ENCODE assay signal across 9 cellular contexts in the genomic region with DNA sequence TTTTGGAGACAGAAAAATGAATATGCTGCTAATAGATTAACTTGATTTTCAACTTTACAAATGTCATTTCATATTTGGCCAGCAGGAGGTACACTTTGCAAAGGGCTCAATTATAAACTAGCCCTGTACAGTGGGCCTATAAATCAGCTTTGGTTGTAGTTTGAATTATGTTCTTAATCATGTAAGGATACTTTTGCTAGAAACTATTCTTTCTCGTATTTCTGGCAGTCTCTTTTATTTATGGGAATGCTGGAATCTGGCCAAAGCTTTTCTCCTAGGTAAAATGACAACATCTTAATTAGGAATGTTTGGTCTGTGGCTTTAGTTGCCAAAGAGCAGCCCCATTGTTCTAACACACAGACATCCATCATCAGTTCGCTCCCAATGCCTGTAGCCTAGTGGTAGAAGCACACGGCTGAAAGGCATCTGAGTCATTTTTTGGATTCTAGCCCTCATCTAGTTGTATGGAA.
DNase-seq lines count a peak whose midpoint lies in the region; ATAC-seq, FAIRE-seq and TF ChIP-seq lines count a peak whose summit lies in the region.
"Had no signal": no experiment of that assay in that cellular context is flagged by ENCODE, and none has a peak within 500 bp of the region (broad histone marks: within the 10 kb centered on the region; RNA-seq: fewer than 3 reads in every experiment).

No MANE protein-coding gene starts in this region.

- POLR2A ChIA-PET in GM12878 (lab: Charles Lee) = no interaction called here

- TF ChIP-seq POLR2A in GM12878 (IDR thresholded peaks at IDR 0.05; ENCODE audit: low read depth, low read length) = no peak

- H3K27ac ChIP-seq in GM12878 (ENCODE audit: control insufficient read depth, insufficient read depth) (no peak overlapping the region), neural cell (ENCODE audit: low read length) (no peak overlapping the region)
- H3K27ac ChIP-seq: neutrophil had no signal

- H3K9ac ChIP-seq in GM12878 (ENCODE audit: control insufficient read depth, insufficient read depth, low read length) = no peak overlapping the region
- H3K9ac ChIP-seq in neural cell (ENCODE audit: low read length) = no peak overlapping the region

- H3K79me2 ChIP-seq in GM12878 (ENCODE audit: control insufficient read depth, insufficient read depth, low read length) (no peaks in the 10 kb centered on the region), neural cell (replicated peaks; ENCODE audit: insufficient read depth, low read length) (no peaks in the 10 kb centered on the region)

- ATAC-seq in GM12878 (peak; percentile 66), GM21367 (IDR thresholded peaks at IDR 0.05; ENCODE audit: unreplicated experiment) (no peak), Right ventricle myocardium superior (ENCODE audit: poor library complexity) (no peak)

- H2AFZ ChIP-seq in GM12878 (ENCODE audit: control insufficient read depth, low read depth, low read length) = no peak overlapping the region
- no peak overlapping the region for H2AFZ ChIP-seq in neural cell (ENCODE audit: low read depth, low read length)

- H3K9me3 ChIP-seq in GM12878 (replicated peaks; ENCODE audit: control insufficient read depth, insufficient read depth, low read length) (no peaks in the 10 kb centered on the region; the same call in 2 of the 3 replicates), neural cell (ENCODE audit: low read length) (no peaks in the 10 kb centered on the region)
- H3K9me3 ChIP-seq: neutrophil had no signal

- H4K20me1 ChIP-seq in GM12878 (ENCODE audit: control insufficient read depth, insufficient read depth) = no peaks in the 10 kb centered on the region
- H4K20me1 ChIP-seq in neural cell (ENCODE audit: insufficient read depth) = no peaks in the 10 kb centered on the region

- H3K4me3 ChIP-seq in GM12865 (ENCODE audit: low read depth, low read length) (no peak overlapping the region), GM12878 (no peak overlapping the region), neural cell (ENCODE audit: low read length) (no peak overlapping the region)

- no peaks in the 10 kb centered on the region for H3K9me2 ChIP-seq in neural cell (ENCODE audit: insufficient read depth, low read length)

- SMC1A ChIA-PET in GM12878 (lab: Charles Lee; ENCODE audit: uncharacterized antibody, unreplicated experiment) = interaction anchor here (0.7 to 1.1 kb wide), 2 partner anchors 10 to 607 kb away, joined by 3 read pairs; no protein-coding TSS in a partner anchor

- in situ Hi-C loops in GM12878 (cut with MboI) = no loop called here

- no peaks in the 10 kb centered on the region for H3F3A ChIP-seq in neural cell (ENCODE audit: insufficient read depth, low read length, poor library complexity, severe bottlenecking)

- no peak for FAIRE-seq in GM12878 (lab: Jason Lieb, UNC)

- H3K4me2 ChIP-seq in GM12878 (ENCODE audit: control insufficient read depth, insufficient read depth) (no peak overlapping the region), neural cell (ENCODE audit: low read length) (no peak overlapping the region)

- H3K4me1 ChIP-seq in GM12878 (ENCODE audit: control insufficient read depth, insufficient read depth, low read length) = no peaks in the 10 kb centered on the region

- no TSS peak for BruUV-seq in GM12878 (replicated peaks; lab: Mats Ljungman, UMichigan)

- TF ChIP-seq CTCF in GM12865 (IDR thresholded peaks at IDR 0.05; ENCODE audit: insufficient read depth, low read depth, low read length, missing control alignments) = peak; percentile 21
- TF ChIP-seq CTCF in GM12878 (IDR thresholded peaks at IDR 0.05 in 2 of 3, conservative IDR thresholded peaks at IDR 0.05 in 1 of 3; ENCODE audit: control insufficient read depth in 2 of 3, extremely low read depth in 1 of 3, insufficient read depth in 1 of 3, low read depth in 3 of 3, low read length in 3 of 3) = peak in 1 of 3 experiments; percentile 27; a peak in 2 of 6 replicates
- TF ChIP-seq CTCF in neural cell (IDR thresholded peaks at IDR 0.05; ENCODE audit: poor library complexity, severe bottlenecking) = peak; percentile 50

- intact Hi-C loops in GM12878 (cut with micrococcal nuclease; ENCODE audit: unreplicated experiment) (loop anchor here (5.0 kb wide), 1 partner anchor 606 kb away; no protein-coding TSS in a partner anchor), Right ventricle myocardium superior (cut with DNase I) (no loop called here)

- H3K36me3 ChIP-seq in GM12878 (ENCODE audit: control insufficient read depth in 2 of 2, insufficient read depth in 2 of 2, low read length in 1 of 2) (no peaks in the 10 kb centered on the region), neural cell (ENCODE audit: insufficient read depth, low read length) (no peaks in the 10 kb centered on the region)
- H3K36me3 ChIP-seq: neutrophil had no signal

- CTCF ChIA-PET in GM12878 (lab: Yijun Ruan, JAX) = interaction anchor here (1.0 to 2.4 kb wide), 4 partner anchors 16 to 608 kb away, joined by 3 to 14 read pairs (median 4); no protein-coding TSS in a partner anchor

- TF ChIP-seq EP300 in GM12878 (IDR thresholded peaks at IDR 0.05; ENCODE audit: borderline replicate concordance in 1 of 2, control insufficient read depth in 1 of 2, low read depth in 2 of 2, low read length in 2 of 2) = no peak
- TF ChIP-seq EP300 in neural cell (conservative IDR thresholded peaks at IDR 0.05; ENCODE audit: poor library complexity, severe bottlenecking) = no peak

- RAD21 ChIA-PET in GM12878 (lab: Charles Lee; ENCODE audit: unreplicated experiment) = interaction anchor here (0.9 kb wide), 1 partner anchor 742 kb away, joined by 3 read pairs; no protein-coding TSS in a partner anchor

- TF ChIP-seq RAD21 in GM12878 (IDR thresholded peaks at IDR 0.05; ENCODE audit: insufficient read depth, low read depth, low read length) = 0 out of 2 replicates have a peak, but pooled peaks have one; percentile 26
- peak; percentile 32 for TF ChIP-seq RAD21 in neural cell (conservative IDR thresholded peaks at IDR 0.05)

- DNase-seq in GM12865 (ENCODE audit: low read depth) = peak; percentile 1
- DNase-seq in NCI-H146 (lab: John Stamatoyannopoulos, UW) = peak; percentile 34
- DNase-seq in GM12878 (ENCODE audit: low read depth, low spot score) = no peak
- DNase-seq in activated naive CD4-positive, alpha-beta T cell treated with Interleukin-2 at 50 U/mL for 16 hours = no peak
- no peak for DNase-seq in Right ventricle myocardium superior
- DNase-seq in GM19238 (ENCODE audit: insufficient read length, low spot score) = no peak

- H3K27me3 ChIP-seq in GM12878 (replicated peaks in 1 of 2; ENCODE audit: control insufficient read depth in 2 of 2, insufficient read depth in 2 of 2, low read length in 1 of 2) (no peaks in the 10 kb centered on the region), neural cell (ENCODE audit: insufficient read depth, low read depth, low read length) (no peaks in the 10 kb centered on the region)
- H3K27me3 ChIP-seq: neutrophil had no signal

- 3% methylated on average over 3 of the region's 3 CpGs for WGBS in GM12878 (ENCODE audit: insufficient coverage, insufficient replicate concordance, low lambda C conversion rate, missing lambda C conversion rate)

TF ChIP-seq in GM12878, 131 proteins besides CTCF, POLR2A, EP300 and RAD21:
- no peak for TF ChIP-seq IRF4 (IDR thresholded peaks at IDR 0.05; ENCODE audit: low read depth, low read length)
- no peak for TF ChIP-seq EZH2 (IDR thresholded peaks at IDR 0.05; ENCODE audit: borderline replicate concordance, control insufficient read depth, low read depth, low read length)
- TF ChIP-seq FOXM1 (IDR thresholded peaks at IDR 0.05; ENCODE audit: low read depth, low read length) = no peak
- TF ChIP-seq SMC3 (IDR thresholded peaks at IDR 0.05; ENCODE audit: borderline replicate concordance, low read length) = peak; percentile 21; the same call in 1 of the 2 replicates

TF ChIP-seq in neural cell, 6 proteins besides CTCF, POLR2A, EP300 and RAD21:
- TF ChIP-seq POLR2AphosphoS5 (IDR thresholded peaks at IDR 0.05) = no peak

Comparison
In these comparisons a context has a peak if more than half of its experiments do, and no peak if none do; other contexts are left out.
1. DNase-seq: peak in GM12865 (single experiment) and NCI-H146 (single experiment); none in GM12878 (single experiment), activated naive CD4-positive, alpha-beta T cell treated with Interleukin-2 at 50 U/mL for 16 hours (single experiment), Right ventricle myocardium superior (single experiment) and GM19238 (single experiment).